1 cellular context compared by ENCODE assay signal in the genomic region with DNA sequence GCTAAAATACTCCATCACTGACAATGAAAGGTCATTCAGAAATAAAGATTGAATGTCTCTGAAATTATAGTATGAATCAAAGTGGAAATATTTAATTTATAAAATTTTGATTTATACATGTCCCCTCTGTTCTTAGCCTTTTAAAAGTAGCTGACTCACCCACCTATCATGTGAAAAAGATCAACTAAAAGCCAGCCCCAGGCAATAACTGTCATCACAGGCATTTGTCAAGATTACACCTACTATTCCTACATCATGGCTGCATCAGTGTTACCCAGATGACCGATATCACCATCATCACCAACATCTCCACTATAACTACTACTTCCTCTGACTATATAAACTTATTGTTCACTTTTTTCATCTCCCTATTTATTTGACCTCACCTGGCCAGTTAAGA.
TF ChIP-seq lines count a peak whose summit lies in the region.

No MANE protein-coding gene starts in this region.

TF ChIP-seq in HEK293, 187 proteins besides CTCF, POLR2A, EP300 and RAD21 (continued from another document):
- TF ChIP-seq ZNF239 (tag by site-specific recombination; IDR thresholded peaks at IDR 0.05) (no peak), OSR2 (tag by site-specific recombination; IDR thresholded peaks at IDR 0.05) (no peak), ZNF394 (tag by site-specific recombination; IDR thresholded peaks at IDR 0.05; ENCODE audit: borderline replicate concordance) (peak; percentile 14; the same call in 1 of the 2 replicates)
